In the genomic region with DNA sequence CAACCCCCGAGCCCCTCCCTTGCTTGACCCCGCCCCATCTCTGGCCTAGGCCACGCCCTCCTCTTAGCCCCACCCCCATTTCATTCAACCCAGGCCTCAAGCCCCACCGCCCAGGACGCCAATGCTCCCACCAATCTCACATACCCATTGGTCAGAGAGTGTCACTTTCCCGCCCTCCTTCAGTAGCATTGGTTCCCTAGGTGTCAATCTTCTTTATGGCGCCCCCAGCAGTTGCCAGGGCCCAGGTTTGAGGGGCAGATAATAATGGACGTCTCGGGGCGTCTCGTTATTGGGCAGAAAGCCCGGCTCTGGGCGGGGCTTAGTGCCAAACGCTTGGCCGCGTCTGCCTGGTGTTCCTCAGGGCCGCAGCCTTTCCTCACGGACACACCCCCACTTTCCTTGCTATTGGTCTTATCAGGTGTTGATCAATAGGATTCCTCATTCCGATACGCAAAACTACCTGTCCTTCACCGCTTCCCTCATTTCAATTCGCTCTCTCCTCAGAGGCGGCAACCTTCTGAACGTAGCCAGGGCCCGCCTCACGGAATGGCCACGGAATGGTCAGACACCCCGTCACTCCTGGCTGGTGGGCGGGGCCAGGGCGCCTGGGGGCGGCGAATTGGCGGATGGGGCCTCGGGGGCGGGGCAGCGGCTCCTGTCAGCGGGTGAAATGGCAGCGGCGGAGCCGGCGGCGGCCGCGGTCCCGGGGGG, we compare ENCODE assay signal across 8 cellular contexts. TPM values are rescaled to one million over a fixed set of nuclear protein-coding genes. Genes with fewer than 3 reads are reported as not detected.
DNase-seq lines count a peak whose midpoint lies in the region; ATAC-seq and TF ChIP-seq lines count a peak whose summit lies in the region.

A gene (plus strand): TSS at position 658 of the 711 bp plus-strand sequence. CDS start 16,325 bp downstream, outside the sequence.

- H3K36me3 Mint-ChIP-seq in activated CD4-positive, alpha-beta T cell treated with anti-CD3 and anti-CD28 coated beads for 36 hours (ENCODE audit: low read depth), result no peaks in the 10 kb centered on the region

- H3K27me3 ChIP-seq in kidney epithelial cell (ENCODE audit: control insufficient read depth, insufficient read depth, low read length), result peaks cover 2% of the 10 kb centered on the region

- peak; percentile 98 for DNase-seq in AG20443 (ENCODE audit: low spot score)
- DNase-seq in GM19238 (ENCODE audit: insufficient read length, low spot score), result peak; percentile 100
- peak; percentile 98 for DNase-seq in NCI-H510A (lab: John Stamatoyannopoulos, UW)
- peak; percentile 100 for DNase-seq in activated CD4-positive, alpha-beta T cell treated with anti-CD3 and anti-CD28 coated beads for 36 hours
- DNase-seq in kidney epithelial cell (ENCODE audit: low read depth), result peak; percentile 99
- peak; percentile 100 for DNase-seq in stimulated activated CD4-positive, alpha-beta T cell treated with anti-CD3 and anti-CD28 coated beads, Interleukin-15, amount 100 ng/mL, for 24 hours

- peak within 1 kb of the TSS; percentile 39 for H3K27ac ChIP-seq in cingulate gyrus (ENCODE audit: low read depth, low read length)

- H3K36me3 ChIP-seq in kidney epithelial cell (ENCODE audit: control insufficient read depth, insufficient read depth, low read length), result no peaks in the 10 kb centered on the region

- POLR2A ChIA-PET in activated CD4-positive, alpha-beta T cell treated with anti-CD3 and anti-CD28 coated beads for 36 hours (lab: Charles Lee), result no interaction called here

- TF ChIP-seq CTCF in kidney epithelial cell (IDR thresholded peaks at IDR 0.05; ENCODE audit: insufficient read depth, low read length, poor library complexity, severe bottlenecking), result no peak

- peaks cover 2% of the 10 kb centered on the region for H3K27me3 Mint-ChIP-seq in activated CD4-positive, alpha-beta T cell treated with anti-CD3 and anti-CD28 coated beads for 36 hours

- no peaks in the 10 kb centered on the region for H3K9me3 Mint-ChIP-seq in activated CD4-positive, alpha-beta T cell treated with anti-CD3 and anti-CD28 coated beads for 36 hours (ENCODE audit: low read depth)

- peak within 1 kb of the TSS; percentile 83 for H3K4me3 Mint-ChIP-seq in activated CD4-positive, alpha-beta T cell treated with anti-CD3 and anti-CD28 coated beads for 36 hours

- H3K27ac Mint-ChIP-seq in activated CD4-positive, alpha-beta T cell treated with anti-CD3 and anti-CD28 coated beads for 36 hours, result peak within 1 kb of the TSS; percentile 94

- peak within 1 kb of the TSS; percentile 74 for H3K4me3 ChIP-seq in kidney epithelial cell (ENCODE audit: low read depth, low read length)

- intact Hi-C loops in activated CD4-positive, alpha-beta T cell treated with anti-CD3 and anti-CD28 coated beads for 36 hours (cut with DNase I, micrococcal nuclease), result loop anchor here (1.0 to 5.0 kb wide), 17 partner anchors 22 to 763 kb away; a partner anchor contains a TSS

- CTCF ChIA-PET in activated CD4-positive, alpha-beta T cell treated with anti-CD3 and anti-CD28 coated beads for 36 hours (lab: Charles Lee), result interaction anchor here (1.0 kb wide), 1 partner anchor 20 kb away, joined by 3 read pairs; no protein-coding TSS in a partner anchor

- H3K4me1 Mint-ChIP-seq in activated CD4-positive, alpha-beta T cell treated with anti-CD3 and anti-CD28 coated beads for 36 hours, result peaks cover 14% of the 10 kb centered on the region

- peak; percentile 89 for ATAC-seq in HG03439 (IDR thresholded peaks at IDR 0.05; ENCODE audit: unreplicated experiment)
- ATAC-seq in activated CD4-positive, alpha-beta T cell treated with anti-CD3 and anti-CD28 coated beads for 36 hours, result peak; percentile 91

RNA-seq across cellular contexts. Expression of the gene that starts here (rescaled TPM):
- total RNA-seq in activated CD4-positive, alpha-beta T cell treated with anti-CD3 and anti-CD28 coated beads for 36 hours, result 1 to 10 TPM; 4.8 to 5.9 TPM
- 9.9 and 16.4 TPM in 2 replicates for total RNA-seq in kidney epithelial cell

Comparison
In these comparisons a context has a peak if more than half of its experiments do, and no peak if none do; other contexts are left out.
1. Peak in every context shown above with its lines: DNase-seq, ATAC-seq, H3K4me3 ChIP-seq and H3K27ac ChIP-seq.